ENCODE assay signal across 10 cellular contexts in genomic region chr18:34345738-34346137, GRCh38.
"Had no signal": no experiment of that assay in that cellular context is flagged by ENCODE, and none has a peak within 500 bp of the region (broad histone marks: within the 10 kb centered on the region; RNA-seq: fewer than 3 reads in every experiment).

No MANE protein-coding gene starts in this region.

- H3K27ac ChIP-seq: HL-60 had no signal

- ATAC-seq: GM23338, K562 had no signal

- H3K4me3 ChIP-seq: GM23338, K562 had no signal

- DNase-seq: H9, HCEC 1CT, IMR-90, KG1 had no signal

- FAIRE-seq: H1, H54, HTR-8/SVneo, K562 had no signal
